1 cellular context compared by ENCODE assay signal in genomic region chrX:103415528-103415927, GRCh38.
TF ChIP-seq lines count a peak whose summit lies in the region.

No MANE protein-coding gene starts in this region.

TF ChIP-seq in GM12878, 131 proteins besides CTCF, POLR2A, EP300 and RAD21:
- TF ChIP-seq RELB (IDR thresholded peaks at IDR 0.05; ENCODE audit: low read depth) (no peak), CEBPB (IDR thresholded peaks at IDR 0.05; ENCODE audit: borderline replicate concordance in 1 of 2, low read depth in 2 of 2, low read length in 2 of 2) (no peak), BCLAF1 (IDR thresholded peaks at IDR 0.05) (no peak), CEBPZ (IDR thresholded peaks at IDR 0.05; ENCODE audit: low read depth, low read length) (no peak), MEF2A (IDR thresholded peaks at IDR 0.05; ENCODE audit: insufficient read depth, low read depth, low read length) (no peak), TAF1 (IDR thresholded peaks at IDR 0.05; ENCODE audit: borderline replicate concordance, low read depth, low read length) (no peak)
